In the genomic region with DNA sequence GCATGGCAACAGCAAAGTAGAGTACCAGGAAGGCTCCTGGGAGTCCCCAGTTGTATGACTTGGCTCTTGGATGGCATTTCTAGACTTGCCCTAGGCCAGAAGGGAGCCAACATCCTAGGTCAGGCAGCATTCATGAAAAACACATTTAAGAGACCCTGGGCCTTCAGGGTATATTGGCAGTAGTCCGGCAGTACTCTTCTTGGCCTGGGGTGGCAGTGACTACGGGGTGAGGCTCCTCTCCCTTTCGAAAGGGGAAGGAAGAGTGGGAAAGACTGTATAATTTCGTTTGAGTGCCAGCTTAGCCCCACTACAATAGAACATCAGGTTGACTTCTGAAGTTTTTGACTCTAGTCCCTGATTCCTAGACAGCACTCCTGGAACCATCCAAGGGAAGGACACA, we compare ENCODE assay signal across 25 cellular contexts.
"Had no signal": no experiment of that assay in that cellular context is flagged by ENCODE, and none has a peak within 500 bp of the region (broad histone marks: within the 10 kb centered on the region; RNA-seq: fewer than 3 reads in every experiment).

No MANE protein-coding gene starts in this region.

- H3K4me1 Mint-ChIP-seq: activated CD4-positive, alpha-beta memory T cell treated with anti-CD3 and anti-CD28 coated beads, Interleukin-2, amount 10 ng/mL, durations not matched to agents 7 days and 5 days; activated CD4-positive, alpha-beta T cell treated with anti-CD3 and anti-CD28 coated beads for 36 hours; activated naive CD8-positive, alpha-beta T cell treated with anti-CD3 and anti-CD28 coated beads for 36 hours; activated T-helper 17 cell treated with anti-CD3 and anti-CD28 coated beads, Interleukin-2, amount 50 U/mL, for 72 hours; T-cell had no signal

- H3K4me3 Mint-ChIP-seq: activated CD4-positive, alpha-beta memory T cell treated with anti-CD3 and anti-CD28 coated beads, Interleukin-2, amount 10 ng/mL, durations not matched to agents 7 days and 5 days; activated CD4-positive, alpha-beta T cell treated with anti-CD3 and anti-CD28 coated beads for 36 hours; activated naive CD4-positive, alpha-beta T cell treated with anti-CD3 and anti-CD28 coated beads for 36 hours; activated naive CD8-positive, alpha-beta T cell treated with anti-CD3 and anti-CD28 coated beads for 36 hours; activated T-helper 17 cell treated with anti-CD3 and anti-CD28 coated beads, Interleukin-2, amount 50 U/mL, for 72 hours; T-cell had no signal

- H3K27me3 Mint-ChIP-seq: activated CD4-positive, alpha-beta memory T cell treated with anti-CD3 and anti-CD28 coated beads, Interleukin-2, amount 10 ng/mL, durations not matched to agents 7 days and 5 days; activated CD4-positive, alpha-beta T cell treated with anti-CD3 and anti-CD28 coated beads for 36 hours; activated naive CD8-positive, alpha-beta T cell treated with anti-CD3 and anti-CD28 coated beads for 36 hours; activated T-helper 17 cell treated with anti-CD3 and anti-CD28 coated beads, Interleukin-2, amount 50 U/mL, for 72 hours; T-cell had no signal

- H3K36me3 Mint-ChIP-seq: activated naive CD8-positive, alpha-beta T cell treated with anti-CD3 and anti-CD28 coated beads for 36 hours; T-cell had no signal

- H3K27me3 ChIP-seq: brain microvascular endothelial cell, cardiac muscle cell had no signal

- DNase-seq: activated CD4-positive, alpha-beta memory T cell treated with anti-CD3 and anti-CD28 coated beads, Interleukin-2, amount 10 ng/mL, durations not matched to agents 7 days and 5 days; activated CD4-positive, alpha-beta T cell treated with anti-CD3 and anti-CD28 coated beads for 36 hours; activated CD4-positive, alpha-beta T cell treated with anti-CD3 and anti-CD28 coated beads, Interleukin-2, amount 50 U/mL, for 1 hour; activated gamma-delta T cell; activated naive CD4-positive, alpha-beta T cell treated with anti-CD3 and anti-CD28 coated beads for 36 hours; activated naive CD8-positive, alpha-beta T cell treated with anti-CD3 and anti-CD28 coated beads for 36 hours; activated T-cell treated with anti-CD3 and anti-CD28 coated beads for 4 hours; activated T-cell treated with anti-CD3 and anti-CD28 coated beads, Interleukin-2, amount 50 U/mL, for 48 hours; brain microvascular endothelial cell; NCI-H1092 treated with DMSO at 0.1 percent for 48 hours; NCI-H1417 treated with DMSO at 0.1 percent for 48 hours; NCI-H1694 treated with DMSO at 0.1 percent for 48 hours; NCI-H2029 treated with DMSO at 0.1 percent for 48 hours; NCI-H510A treated with DMSO at 0.1 percent for 48 hours; NCI-H69; NK-92 treated with Interleukin-12 subunit alpha and Interleukin-12 subunit beta, amount 100 ng/mL, for 24 hours; PC-3; SHP77 treated with DMSO at 0.1 percent for 48 hours; T-cell; T-helper 2 cell; T1000 had no signal

- H3K4me3 ChIP-seq: cardiac muscle cell, K562 had no signal

- H3K27ac ChIP-seq: brain microvascular endothelial cell, cardiac muscle cell, VCaP had no signal

- ATAC-seq: activated CD4-positive, alpha-beta T cell treated with anti-CD3 and anti-CD28 coated beads for 36 hours; activated T-helper 17 cell treated with anti-CD3 and anti-CD28 coated beads, Interleukin-2, amount 50 U/mL, for 72 hours; K562; PC-3; T-cell had no signal

- H3K36me3 ChIP-seq: brain microvascular endothelial cell, cardiac muscle cell had no signal

- H3K27ac Mint-ChIP-seq: activated CD4-positive, alpha-beta memory T cell treated with anti-CD3 and anti-CD28 coated beads, Interleukin-2, amount 10 ng/mL, durations not matched to agents 7 days and 5 days; activated CD4-positive, alpha-beta T cell treated with anti-CD3 and anti-CD28 coated beads for 36 hours; activated naive CD4-positive, alpha-beta T cell treated with anti-CD3 and anti-CD28 coated beads for 36 hours; activated naive CD8-positive, alpha-beta T cell treated with anti-CD3 and anti-CD28 coated beads for 36 hours; activated T-helper 17 cell treated with anti-CD3 and anti-CD28 coated beads, Interleukin-2, amount 50 U/mL, for 72 hours; T-cell had no signal
